Comparison of ENCODE assay signal across 10 cellular contexts in genomic region chr10:132001238-132001977, GRCh38. TPM values are rescaled to one million over a fixed set of nuclear protein-coding genes. Genes with fewer than 3 reads are reported as not detected.
DNase-seq lines count a peak whose midpoint lies in the region; ATAC-seq, FAIRE-seq and TF ChIP-seq lines count a peak whose summit lies in the region.
"Had no signal": no experiment of that assay in that cellular context is flagged by ENCODE, and none has a peak within 500 bp of the region (broad histone marks: within the 10 kb centered on the region; RNA-seq: fewer than 3 reads in every experiment).

No MANE protein-coding gene starts in this region.

- no peaks in the 10 kb centered on the region for H3K4me1 ChIP-seq in naive thymus-derived CD4-positive, alpha-beta T cell (ENCODE audit: control insufficient read depth in 2 of 2, insufficient read depth in 2 of 2, low read length in 2 of 2)
- H3K4me1 ChIP-seq in pancreas, result peaks cover 21 to 30% (median 28%) of the 10 kb centered on the region in 3 donors

- H3K27me3 Mint-ChIP-seq in activated B cell treated with CpG ODN at 0.5 μM for 24 hours, result peaks cover 9% of the 10 kb centered on the region
- H3K27me3 Mint-ChIP-seq in naive thymus-derived CD4-positive, alpha-beta T cell, result peaks cover 0 to 12% (median 0%) of the 10 kb centered on the region in 5 donors

- H3K9me3 ChIP-seq in naive thymus-derived CD4-positive, alpha-beta T cell (ENCODE audit: control insufficient read depth in 2 of 3, low read length in 3 of 3), result peaks cover 0 to 4% (median 0%) of the 10 kb centered on the region in 3 experiments
- no peaks in the 10 kb centered on the region for H3K9me3 ChIP-seq in pancreas

- H3K36me3 ChIP-seq in naive thymus-derived CD4-positive, alpha-beta T cell (ENCODE audit: control insufficient read depth in 2 of 3, insufficient read depth in 3 of 3, low read length in 3 of 3), result no peaks in the 10 kb centered on the region
- no peaks in the 10 kb centered on the region for H3K36me3 ChIP-seq in pancreas

- ATAC-seq in activated B cell treated with CpG ODN at 0.5 μM for 24 hours (ENCODE audit: low read depth) (no peak), pancreas (no peak)
- ATAC-seq in naive thymus-derived CD4-positive, alpha-beta T cell, result peak; percentile 66

- H3K9me3 Mint-ChIP-seq in activated B cell treated with CpG ODN at 0.5 μM for 24 hours, result no peaks in the 10 kb centered on the region
- peaks cover 0 to 4% (median 0%) of the 10 kb centered on the region in 11 donors for H3K9me3 Mint-ChIP-seq in naive thymus-derived CD4-positive, alpha-beta T cell

- no peak for TF ChIP-seq CTCF in activated B cell treated with CpG ODN at 0.5 μM for 24 hours (IDR thresholded peaks at IDR 0.05)
- no peak for TF ChIP-seq CTCF in pancreas (IDR thresholded peaks at IDR 0.05)

- POLR2A ChIA-PET in activated B cell treated with CpG ODN at 0.5 μM for 24 hours (lab: Charles Lee), result no interaction called here
- POLR2A ChIA-PET in naive thymus-derived CD4-positive, alpha-beta T cell (lab: Charles Lee), result no interaction called here

- no peaks in the 10 kb centered on the region for H3K4me1 Mint-ChIP-seq in activated B cell treated with CpG ODN at 0.5 μM for 24 hours
- peaks cover 0 to 8% (median 0%) of the 10 kb centered on the region in 7 donors for H3K4me1 Mint-ChIP-seq in naive thymus-derived CD4-positive, alpha-beta T cell

- 71 to 74% methylated on average over 15 of the region's 15 CpGs for WGBS in pancreas, 2 donors

- no peak overlapping the region for H3K27ac ChIP-seq in naive thymus-derived CD4-positive, alpha-beta T cell (ENCODE audit: low read depth, low read length)
- H3K27ac ChIP-seq in pancreas, result no peak overlapping the region

- DNase-seq in DMS 273 (lab: John Stamatoyannopoulos, UW; ENCODE audit: unreplicated experiment) (peak; percentile 33), DMS 273 treated with DMSO at 0.1 percent for 48 hours (lab: John Stamatoyannopoulos, UW) (no peak), activated B cell treated with CpG ODN at 0.5 μM for 24 hours (no peak), pancreas (no peak)
- DNase-seq in Jurkat, Clone E6-1 (ENCODE audit: low read depth, low spot score), result peak; percentile 52
- DNase-seq in naive thymus-derived CD4-positive, alpha-beta T cell, result peak in 1 of 9 donors; percentile 20
- DNase-seq in activated effector memory CD4-positive, alpha-beta T cell treated with Interleukin-2 at 50 U/mL for 16 hours, result no peak
- DNase-seq in activated CD4-positive, alpha-beta T cell treated with anti-CD3 and anti-CD28 coated beads, Interleukin-2, amount 50 U/mL, for 4 hours, result no peak
- DNase-seq: 8988T; stimulated activated CD4-positive, alpha-beta T cell treated with anti-CD3 and anti-CD28 coated beads, Interleukin-4, amount 100 ng/mL, for 1 hour had no signal

- peak overlapping the region; percentile 7 for H3K4me3 Mint-ChIP-seq in activated B cell treated with CpG ODN at 0.5 μM for 24 hours
- peak overlapping the region in 6 of 10 donors; percentile 9 to 69 (median 48) for H3K4me3 Mint-ChIP-seq in naive thymus-derived CD4-positive, alpha-beta T cell

- no peak overlapping the region for H3K4me3 ChIP-seq in Jurkat, Clone E6-1 (ENCODE audit: low read length)
- H3K4me3 ChIP-seq in naive thymus-derived CD4-positive, alpha-beta T cell (ENCODE audit: low read length), result no peak overlapping the region
- H3K4me3 ChIP-seq in pancreas, result no peak overlapping the region

- CTCF ChIA-PET in activated B cell treated with CpG ODN at 0.5 μM for 24 hours (lab: Charles Lee), result no interaction called here
- CTCF ChIA-PET in naive thymus-derived CD4-positive, alpha-beta T cell (lab: Charles Lee), result interaction anchor here (0.8 kb wide), 1 partner anchor 18 kb away, joined by 4 read pairs; no protein-coding TSS in a partner anchor

- H3K27ac Mint-ChIP-seq in activated B cell treated with CpG ODN at 0.5 μM for 24 hours, result no peak overlapping the region
- peak overlapping the region in 2 of 9 donors; percentile 8 to 36 for H3K27ac Mint-ChIP-seq in naive thymus-derived CD4-positive, alpha-beta T cell

- H3K36me3 Mint-ChIP-seq in activated B cell treated with CpG ODN at 0.5 μM for 24 hours (ENCODE audit: low read depth), result no peaks in the 10 kb centered on the region
- peaks cover 0 to 7% (median 0%) of the 10 kb centered on the region in 5 donors for H3K36me3 Mint-ChIP-seq in naive thymus-derived CD4-positive, alpha-beta T cell

- H3K27me3 ChIP-seq in naive thymus-derived CD4-positive, alpha-beta T cell (ENCODE audit: control insufficient read depth in 2 of 2, insufficient read depth in 2 of 2, low read length in 2 of 2), result no peaks in the 10 kb centered on the region
- H3K27me3 ChIP-seq in pancreas, result no peaks in the 10 kb centered on the region

- no peak for FAIRE-seq in pancreas (lab: Jason Lieb, UNC)

- intact Hi-C loops in activated B cell treated with CpG ODN at 0.5 μM for 24 hours (cut with micrococcal nuclease), result no loop called here
- intact Hi-C loops in naive thymus-derived CD4-positive, alpha-beta T cell (cut with micrococcal nuclease), result no loop called here
- intact Hi-C loops in pancreas (cut with DNase I), result no loop called here

RNA-seq across cellular contexts. Expression of gene BNIP3, which starts 19.7 kb away (rescaled TPM):
- polyA plus RNA-seq in Jurkat, Clone E6-1 (2012; ENCODE audit: insufficient read depth, insufficient read length), result 71.8 TPM
- total RNA-seq in activated B cell treated with CpG ODN at 0.5 μM for 24 hours, result 9.9 and 10.6 TPM in 2 replicates
- 10 to 100 TPM; 17.7 to 81.7 (median 39.3) TPM for total RNA-seq in naive thymus-derived CD4-positive, alpha-beta T cell
- 10 to 100 TPM; 40.5 to 41.5 TPM for polyA plus RNA-seq in naive thymus-derived CD4-positive, alpha-beta T cell
- 100 to 1,000 TPM in 4 of 6 donors, 10 to 100 TPM in 2; 65.7 to 471 (median 217) TPM for total RNA-seq in pancreas
- polyA plus RNA-seq in pancreas, result 100 to 1,000 TPM in 1 of 2 donors, 10 to 100 TPM in 1; 84.2 to 166 TPM

Comparison
In these comparisons a context has a peak if more than half of its experiments do, and no peak if none do; other contexts are left out.
1. DNase-seq: peak in DMS 273 (single experiment) and Jurkat, Clone E6-1 (single experiment); none in DMS 273 treated with DMSO at 0.1 percent for 48 hours (single experiment), activated B cell treated with CpG ODN at 0.5 μM for 24 hours (single experiment), activated effector memory CD4-positive, alpha-beta T cell treated with Interleukin-2 at 50 U/mL for 16 hours (single experiment), pancreas (0 of 6) and activated CD4-positive, alpha-beta T cell treated with anti-CD3 and anti-CD28 coated beads, Interleukin-2, amount 50 U/mL, for 4 hours (0 of 2).